ENCODE assay signal across 11 cellular contexts in the genomic region with DNA sequence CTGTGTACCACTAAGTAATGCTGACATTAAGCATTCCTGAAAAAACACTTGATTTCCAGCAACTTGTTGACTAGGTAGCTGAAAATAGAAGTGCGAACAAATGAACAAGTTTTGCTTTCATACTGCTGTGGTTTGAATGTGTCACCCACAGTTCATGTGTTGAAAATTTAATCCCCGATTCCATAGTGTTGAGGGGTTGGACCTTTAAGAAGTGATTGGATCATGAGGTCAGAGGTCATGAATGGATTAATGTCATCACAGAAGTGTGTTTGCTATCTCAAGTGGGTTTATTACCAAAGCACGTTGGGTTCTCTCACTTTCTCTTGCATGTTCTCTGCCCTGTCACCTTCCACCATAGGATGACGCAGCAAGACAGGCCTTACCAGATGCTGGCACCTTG.
"Had no signal": no experiment of that assay in that cellular context is flagged by ENCODE, and none has a peak within 500 bp of the region (broad histone marks: within the 10 kb centered on the region; RNA-seq: fewer than 3 reads in every experiment).

No MANE protein-coding gene starts in this region.

- ATAC-seq: heart left ventricle had no signal

- H3K9ac ChIP-seq: parathyroid adenoma had no signal

- DNase-seq: activated effector memory CD4-positive, alpha-beta T cell treated with anti-CD3 and anti-CD28 coated beads, Interleukin-2, amount 50 U/mL, for 16 hours; caudate nucleus; colonic mucosa; foreskin melanocyte; heart left ventricle; retina; T-helper 9 cell; transverse colon had no signal

- H2AFZ ChIP-seq: parathyroid adenoma had no signal

- H3K4me3 ChIP-seq: colonic mucosa, heart left ventricle, skin epidermis, transverse colon had no signal

- H3K4me1 ChIP-seq: colonic mucosa, parathyroid adenoma, transverse colon had no signal

- H3K79me2 ChIP-seq: parathyroid adenoma had no signal

- H3K27ac ChIP-seq: colonic mucosa, heart left ventricle, parathyroid adenoma, skin epidermis, transverse colon, VCaP had no signal

- H3K27me3 ChIP-seq: colonic mucosa, heart left ventricle, transverse colon had no signal

- H3K36me3 ChIP-seq: colonic mucosa had no signal

- H3K9me3 ChIP-seq: colonic mucosa, heart left ventricle, transverse colon had no signal
